In the genomic region with DNA sequence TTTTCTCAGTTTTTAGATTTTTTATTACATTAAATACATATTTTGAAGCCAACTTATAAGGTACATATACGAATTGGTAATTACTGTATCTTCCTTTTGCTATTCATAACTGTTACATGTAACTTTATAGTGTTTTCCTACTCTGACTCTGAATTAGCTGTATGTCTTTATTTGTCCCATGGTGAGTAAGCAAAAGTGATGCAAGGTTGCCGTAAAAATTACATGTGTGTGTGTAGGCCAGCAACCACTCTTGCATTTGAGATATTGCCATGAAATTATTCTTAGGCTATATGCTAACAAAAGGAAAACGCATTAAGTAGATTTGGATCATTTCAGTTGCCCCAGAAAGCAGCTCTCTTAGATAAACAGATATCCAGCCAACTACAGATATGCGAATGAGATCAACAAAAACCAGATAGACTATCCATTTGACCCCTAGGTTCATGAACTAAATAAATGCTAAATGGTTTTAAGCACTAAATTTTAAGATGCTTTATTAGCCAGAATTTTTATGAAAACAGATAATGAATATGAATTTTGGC, we compare ENCODE assay signal across 19 cellular contexts.
DNase-seq lines count a peak whose midpoint lies in the region; ATAC-seq and TF ChIP-seq lines count a peak whose summit lies in the region.
"Had no signal": no experiment of that assay in that cellular context is flagged by ENCODE, and none has a peak within 500 bp of the region (broad histone marks: within the 10 kb centered on the region; RNA-seq: fewer than 3 reads in every experiment).

No MANE protein-coding gene starts in this region.

- no peak overlapping the region for H2AK5ac ChIP-seq in mesendoderm (ENCODE audit: low read length)

- no peaks in the 10 kb centered on the region for H3K36me3 Mint-ChIP-seq in activated naive CD4-positive, alpha-beta T cell treated with anti-CD3 and anti-CD28 coated beads for 36 hours (ENCODE audit: low read depth)
- H3K36me3 Mint-ChIP-seq in effector memory CD8-positive, alpha-beta T cell (ENCODE audit: insufficient read depth), result no peaks in the 10 kb centered on the region
- H3K36me3 Mint-ChIP-seq: CD4-positive, CD25-positive, alpha-beta regulatory T cell had no signal

- no CpG with 5 or more reads among the region's 4 CpGs for WGBS in mesendoderm (ENCODE audit: extremely low coverage, insufficient coverage, low lambda C conversion rate)

- no peak overlapping the region for H3K27ac ChIP-seq in mesendoderm (ENCODE audit: low read depth, low read length)
- H3K27ac ChIP-seq: SJSA1 had no signal

- H2BK15ac ChIP-seq in mesendoderm (replicated peaks; ENCODE audit: low read depth), result no peak overlapping the region

- H3K4me3 ChIP-seq in LNCaP clone FGC (ENCODE audit: low read depth, low read length) (no peak overlapping the region), mesendoderm (ENCODE audit: low read length) (no peak overlapping the region)
- H3K4me3 ChIP-seq: GM12878, SJSA1 had no signal

- no peak overlapping the region for H4K5ac ChIP-seq in mesendoderm (ENCODE audit: low read length)

- H3K27ac Mint-ChIP-seq in activated naive CD4-positive, alpha-beta T cell treated with anti-CD3 and anti-CD28 coated beads for 36 hours, result no peak overlapping the region
- H3K27ac Mint-ChIP-seq in effector memory CD8-positive, alpha-beta T cell, result no peak overlapping the region
- H3K27ac Mint-ChIP-seq: CD4-positive, CD25-positive, alpha-beta regulatory T cell had no signal

- no peak overlapping the region for H2BK5ac ChIP-seq in mesendoderm (ENCODE audit: low read length)

- no peaks in the 10 kb centered on the region for H3K79me2 ChIP-seq in mesendoderm (ENCODE audit: control insufficient read depth, insufficient read depth, low read length)

- CTCF ChIA-PET in activated naive CD4-positive, alpha-beta T cell treated with anti-CD3 and anti-CD28 coated beads for 36 hours (lab: Charles Lee), result no interaction called here

- H3K4me3 Mint-ChIP-seq in activated naive CD4-positive, alpha-beta T cell treated with anti-CD3 and anti-CD28 coated beads for 36 hours, result no peak overlapping the region
- H3K4me3 Mint-ChIP-seq in effector memory CD8-positive, alpha-beta T cell, result no peak overlapping the region
- H3K4me3 Mint-ChIP-seq: CD4-positive, CD25-positive, alpha-beta regulatory T cell had no signal

- H3K27me3 Mint-ChIP-seq in activated naive CD4-positive, alpha-beta T cell treated with anti-CD3 and anti-CD28 coated beads for 36 hours (ENCODE audit: low read depth), result no peaks in the 10 kb centered on the region
- H3K27me3 Mint-ChIP-seq in effector memory CD8-positive, alpha-beta T cell, result no peaks in the 10 kb centered on the region
- H3K27me3 Mint-ChIP-seq: CD4-positive, CD25-positive, alpha-beta regulatory T cell had no signal

- no peak for TF ChIP-seq CTCF in LNCaP clone FGC (IDR thresholded peaks at IDR 0.05; ENCODE audit: control insufficient read depth, extremely low read depth, insufficient read depth)

- H3K18ac ChIP-seq in mesendoderm (ENCODE audit: low read length), result no peak overlapping the region

- H3K4ac ChIP-seq in mesendoderm (ENCODE audit: low read depth, low read length), result no peak overlapping the region

- H3K9me3 Mint-ChIP-seq in activated naive CD4-positive, alpha-beta T cell treated with anti-CD3 and anti-CD28 coated beads for 36 hours, result peaks cover 5% of the 10 kb centered on the region
- no peaks in the 10 kb centered on the region for H3K9me3 Mint-ChIP-seq in effector memory CD8-positive, alpha-beta T cell

- intact Hi-C loops in activated naive CD4-positive, alpha-beta T cell treated with anti-CD3 and anti-CD28 coated beads for 36 hours (cut with micrococcal nuclease), result no loop called here

- DNase-seq in H4 (ENCODE audit: low spot score), result peak; percentile 57
- peak; percentile 18 for DNase-seq in LNCaP clone FGC (ENCODE audit: low read depth)
- DNase-seq in SK-N-DZ (ENCODE audit: low spot score), result peak; percentile 52
- DNase-seq in mesendoderm, result peak; percentile 2
- no peak for DNase-seq in activated naive CD4-positive, alpha-beta T cell treated with anti-CD3 and anti-CD28 coated beads for 36 hours
- no peak for DNase-seq in effector memory CD8-positive, alpha-beta T cell
- no peak for DNase-seq in T-helper 1 cell
- DNase-seq: BE2C; CD4-positive, CD25-positive, alpha-beta regulatory T cell; DMS79 treated with DMSO at 0.1 percent for 48 hours; KBM-7; NCI-H1694; NCI-H2081; NCI-H510A treated with DMSO at 0.1 percent for 48 hours; NCI-H774; NK-92 treated with Interleukin-12 subunit alpha and Interleukin-12 subunit beta, amount 100 ng/mL, for 24 hours had no signal

- H3K79me1 ChIP-seq in mesendoderm (ENCODE audit: low read length), result no peaks in the 10 kb centered on the region

- no peak for ATAC-seq in effector memory CD8-positive, alpha-beta T cell (replicated peaks)
- ATAC-seq: GM12878, Right ventricle myocardium inferior had no signal

- H3K4me1 ChIP-seq in mesendoderm (ENCODE audit: control insufficient read depth, low read depth, low read length), result no peaks in the 10 kb centered on the region
- H3K4me1 ChIP-seq: SJSA1 had no signal

- H3K9ac ChIP-seq in mesendoderm (ENCODE audit: low read length), result no peak overlapping the region

- no peak overlapping the region for H3K4me2 ChIP-seq in mesendoderm (ENCODE audit: low read length)

- H3K23ac ChIP-seq in mesendoderm (ENCODE audit: low read length), result no peak overlapping the region

- H4K8ac ChIP-seq in mesendoderm (ENCODE audit: low read depth, low read length), result no peak overlapping the region

- no peak overlapping the region for H3K56ac ChIP-seq in mesendoderm (ENCODE audit: low read length)

- H3K27me3 ChIP-seq in mesendoderm (ENCODE audit: insufficient read depth, low read length, poor library complexity), result no peaks in the 10 kb centered on the region
- H3K27me3 ChIP-seq: BE2C, SJSA1 had no signal

- no peaks in the 10 kb centered on the region for H3K4me1 Mint-ChIP-seq in activated naive CD4-positive, alpha-beta T cell treated with anti-CD3 and anti-CD28 coated beads for 36 hours (ENCODE audit: low read depth)
- H3K4me1 Mint-ChIP-seq in effector memory CD8-positive, alpha-beta T cell (ENCODE audit: low read depth in 2 of 2), result no peaks in the 10 kb centered on the region
- H3K4me1 Mint-ChIP-seq: CD4-positive, CD25-positive, alpha-beta regulatory T cell had no signal

- no peak overlapping the region for H2BK120ac ChIP-seq in mesendoderm (ENCODE audit: low read depth, low read length)

- H3K36me3 ChIP-seq in mesendoderm (ENCODE audit: control insufficient read depth, insufficient read depth, low read length), result no peaks in the 10 kb centered on the region
- H3K36me3 ChIP-seq: BE2C, SJSA1 had no signal

Comparison
In these comparisons a context has a peak if more than half of its experiments do, and no peak if none do; other contexts are left out.
1. DNase-seq: peak in H4 (single experiment), LNCaP clone FGC (single experiment), SK-N-DZ (single experiment) and mesendoderm (single experiment); none in activated naive CD4-positive, alpha-beta T cell treated with anti-CD3 and anti-CD28 coated beads for 36 hours (single experiment), effector memory CD8-positive, alpha-beta T cell (0 of 3) and T-helper 1 cell (0 of 5).